In genomic region chr18:28034567-28034966, GRCh38 we compare ENCODE assay signal across 23 cellular contexts.
"Had no signal": no experiment of that assay in that cellular context is flagged by ENCODE, and none has a peak within 500 bp of the region (broad histone marks: within the 10 kb centered on the region; RNA-seq: fewer than 3 reads in every experiment).

No MANE protein-coding gene starts in this region.

- ATAC-seq: effector memory CD8-positive, alpha-beta T cell; gastrocnemius medialis; left lobe of liver; mucosa of descending colon; natural killer cell treated with Interleukin-12 subunit alpha and Interleukin-12 subunit beta and Interleukin-15 and Interleukin-18, amount 100 ng/mL, for 72 hours; psoas muscle; right cardiac atrium; stimulated activated naive B cell treated with anti-CD40 and anti-IgM and Interleukin-4, amounts not matched to agents 10 μg/mL and 1 μg/mL and 100 μg/mL, for 72 hours had no signal

- DNase-seq: cortex of kidney; effector memory CD8-positive, alpha-beta T cell; gastrocnemius medialis; head of caudate nucleus; kidney; mucosa of descending colon; naive B cell; psoas muscle; right cardiac atrium; stimulated activated CD4-positive, alpha-beta T cell treated with anti-CD3 and anti-CD28 coated beads, Interleukin-15, amount 100 ng/mL, for 24 hours; stimulated activated CD4-positive, alpha-beta T cell treated with anti-CD3 and anti-CD28 coated beads, Interleukin-2, amount 100 ng/mL, for 48 hours; stimulated activated naive B cell treated with anti-CD40 and anti-IgM and Interleukin-4, amounts not matched to agents 10 μg/mL and 1 μg/mL and 100 μg/mL, for 72 hours; upper lobe of left lung had no signal

- H3K27me3 ChIP-seq: gastrocnemius medialis, hepatocyte, tibial nerve, upper lobe of left lung had no signal

- H3K36me3 Mint-ChIP-seq: memory B cell; naive B cell; natural killer cell treated with Interleukin-12 subunit alpha and Interleukin-12 subunit beta and Interleukin-15 and Interleukin-18, amount 100 ng/mL, for 72 hours; stimulated activated naive B cell treated with anti-CD40 and anti-IgM and Interleukin-4, amounts not matched to agents 10 μg/mL and 1 μg/mL and 100 μg/mL, for 72 hours had no signal

- H3K9me3 ChIP-seq: gastrocnemius medialis, mucosa of descending colon, psoas muscle, thoracic aorta, tibial nerve, upper lobe of left lung had no signal

- H2AFZ ChIP-seq: hepatocyte had no signal

- H3K4me1 ChIP-seq: gastrocnemius medialis, psoas muscle, tibial nerve, upper lobe of left lung had no signal

- H3K27me3 Mint-ChIP-seq: effector memory CD8-positive, alpha-beta T cell; memory B cell; naive B cell; natural killer cell treated with Interleukin-12 subunit alpha and Interleukin-12 subunit beta and Interleukin-15 and Interleukin-18, amount 100 ng/mL, for 72 hours; stimulated activated naive B cell treated with anti-CD40 and anti-IgM and Interleukin-4, amounts not matched to agents 10 μg/mL and 1 μg/mL and 100 μg/mL, for 72 hours; stimulated activated naive CD8-positive, alpha-beta T cell treated with anti-CD3 and anti-CD28 coated beads, Interleukin-15, Interleukin-2, amounts not matched to agents 100 ng/mL and 50 ng/mL, for 24 hours had no signal

- H3K4me1 Mint-ChIP-seq: memory B cell; naive B cell; stimulated activated naive B cell treated with anti-CD40 and anti-IgM and Interleukin-4, amounts not matched to agents 10 μg/mL and 1 μg/mL and 100 μg/mL, for 72 hours had no signal

- H3K27ac Mint-ChIP-seq: effector memory CD8-positive, alpha-beta T cell; memory B cell; naive B cell; natural killer cell treated with Interleukin-12 subunit alpha and Interleukin-12 subunit beta and Interleukin-15 and Interleukin-18, amount 100 ng/mL, for 72 hours; stimulated activated naive B cell treated with anti-CD40 and anti-IgM and Interleukin-4, amounts not matched to agents 10 μg/mL and 1 μg/mL and 100 μg/mL, for 72 hours; stimulated activated naive CD8-positive, alpha-beta T cell treated with anti-CD3 and anti-CD28 coated beads, Interleukin-15, Interleukin-2, amounts not matched to agents 100 ng/mL and 50 ng/mL, for 24 hours had no signal

- H3K36me3 ChIP-seq: gastrocnemius medialis, thoracic aorta, tibial nerve, upper lobe of left lung had no signal

- H3K9me3 Mint-ChIP-seq: neural crest cell had no signal

- H3K4me2 ChIP-seq: hepatocyte had no signal

- H3K27ac ChIP-seq: gastrocnemius medialis, hepatocyte, psoas muscle, skin epidermis, thoracic aorta, tibial nerve, upper lobe of left lung had no signal

- H3K4me3 Mint-ChIP-seq: effector memory CD8-positive, alpha-beta T cell; memory B cell; naive B cell; natural killer cell treated with Interleukin-12 subunit alpha and Interleukin-12 subunit beta and Interleukin-15 and Interleukin-18, amount 100 ng/mL, for 72 hours; stimulated activated naive B cell treated with anti-CD40 and anti-IgM and Interleukin-4, amounts not matched to agents 10 μg/mL and 1 μg/mL and 100 μg/mL, for 72 hours; stimulated activated naive CD8-positive, alpha-beta T cell treated with anti-CD3 and anti-CD28 coated beads, Interleukin-15, Interleukin-2, amounts not matched to agents 100 ng/mL and 50 ng/mL, for 24 hours had no signal

- H3K4me3 ChIP-seq: gastrocnemius medialis, hepatocyte, lung, mucosa of descending colon, psoas muscle, skin epidermis, thoracic aorta, tibial nerve, upper lobe of left lung had no signal
